In genomic region chr10:89946106-89946505, GRCh38 we compare ENCODE assay signal across 17 cellular contexts.
DNase-seq lines count a peak whose midpoint lies in the region; ATAC-seq and TF ChIP-seq lines count a peak whose summit lies in the region.
"Had no signal": no experiment of that assay in that cellular context is flagged by ENCODE, and none has a peak within 500 bp of the region (broad histone marks: within the 10 kb centered on the region; RNA-seq: fewer than 3 reads in every experiment).

No MANE protein-coding gene starts in this region.

- TF ChIP-seq CTCF in PC-3 (conservative IDR thresholded peaks at IDR 0.05; ENCODE audit: low read depth, low read length) (no peak), fibroblast of mammary gland (conservative IDR thresholded peaks at IDR 0.05; ENCODE audit: control insufficient read depth, insufficient read depth, low read depth, low read length) (no peak)

- no peaks in the 10 kb centered on the region for H3K27me3 ChIP-seq in PC-3 (ENCODE audit: low read length)

- no peaks in the 10 kb centered on the region for H3K4me1 ChIP-seq in PC-3 (ENCODE audit: insufficient read depth, low read length)
- H3K4me1 ChIP-seq: Caco-2 had no signal

- H3K9ac ChIP-seq in PC-3 (ENCODE audit: low read length): no peak overlapping the region

- no peaks in the 10 kb centered on the region for H3F3A ChIP-seq in PC-3 (ENCODE audit: low read length, unreplicated experiment)

- DNase-seq in DMS53 (lab: John Stamatoyannopoulos, UW) (peak; percentile 7), DMS53 treated with DMSO at 0.1 percent for 48 hours (lab: John Stamatoyannopoulos, UW; ENCODE audit: unreplicated experiment) (no peak), PC-3 (no peak), fibroblast of mammary gland (ENCODE audit: low read depth) (peak; percentile 9), smooth muscle cell of the brain vasculature (ENCODE audit: low read depth, low spot score) (peak; percentile 6), NCI-H1048 (lab: John Stamatoyannopoulos, UW) (no peak)
- DNase-seq in activated CD4-positive, CD25-positive, alpha-beta regulatory T cell treated with anti-CD3 and anti-CD28 coated beads, Interleukin-2, amount 50 U/mL, for 72 hours: no peak
- no peak for DNase-seq in stimulated activated naive CD8-positive, alpha-beta T cell treated with anti-CD3 and anti-CD28 coated beads, Interleukin-15, Interleukin-2, amounts not matched to agents 100 U/mL and 50 U/mL, for 24 hours
- DNase-seq: activated CD4-positive, alpha-beta T cell treated with anti-CD3 and anti-CD28 coated beads for 48 hours; activated T-cell treated with anti-CD3 and anti-CD28 coated beads for 4 hours; Caco-2; central memory CD4-positive, alpha-beta T cell; NCI-H2107; NCI-H774; nucleus accumbens had no signal

- POLR2A ChIA-PET in PC-3 (lab: Charles Lee; ENCODE audit: unreplicated experiment): no interaction called here

- 0 out of 2 replicates have a peak overlapping the region, but pooled peaks have one; percentile 10 for H3K4me2 ChIP-seq in PC-3 (ENCODE audit: low read length)

- no peak overlapping the region for H3K27ac ChIP-seq in PC-3 (ENCODE audit: low read length)
- H3K27ac ChIP-seq: 22Rv1 had no signal

- H3K4me3 ChIP-seq in PC-3 (ENCODE audit: low read length) (no peak overlapping the region), fibroblast of mammary gland (ENCODE audit: control insufficient read depth, low read depth, low read length) (no peak overlapping the region)

- H2AFZ ChIP-seq in PC-3 (ENCODE audit: low read length): peak overlapping the region; percentile 17; the same call in 1 of the 2 replicates

- intact Hi-C loops in PC-3 (cut with micrococcal nuclease): no loop called here

- no peaks in the 10 kb centered on the region for H3K79me2 ChIP-seq in PC-3 (ENCODE audit: low read length)

- no peaks in the 10 kb centered on the region for H3K9me3 ChIP-seq in PC-3 (ENCODE audit: low read length)
- H3K9me3 ChIP-seq: Caco-2 had no signal

- H3K9me2 ChIP-seq in PC-3 (replicated peaks; ENCODE audit: low read length): no peaks in the 10 kb centered on the region

- CTCF ChIA-PET in PC-3 (lab: Charles Lee): no interaction called here

- no peaks in the 10 kb centered on the region for H3K36me3 ChIP-seq in PC-3 (ENCODE audit: low read depth, low read length)

- no peak for ATAC-seq in PC-3
- ATAC-seq in stimulated activated naive CD8-positive, alpha-beta T cell treated with anti-CD3 and anti-CD28 coated beads, Interleukin-15, Interleukin-2, amounts not matched to agents 100 U/mL and 50 U/mL, for 24 hours: no peak
- ATAC-seq: activated naive CD4-positive, alpha-beta T cell treated with anti-CD3 and anti-CD28 coated beads, Interleukin-2, amount 50 U/mL, for 72 hours had no signal

- BruUV-seq in PC-3 (replicated peaks; lab: Mats Ljungman, UMichigan): no TSS peak

- H4K20me1 ChIP-seq in PC-3 (ENCODE audit: low read length): no peaks in the 10 kb centered on the region

Comparison
In these comparisons a context has a peak if more than half of its experiments do, and no peak if none do; other contexts are left out.
1. DNase-seq: peak in DMS53 (single experiment), fibroblast of mammary gland (single experiment) and smooth muscle cell of the brain vasculature (single experiment); none in DMS53 treated with DMSO at 0.1 percent for 48 hours (single experiment), PC-3 (single experiment), NCI-H1048 (single experiment), activated CD4-positive, CD25-positive, alpha-beta regulatory T cell treated with anti-CD3 and anti-CD28 coated beads, Interleukin-2, amount 50 U/mL, for 72 hours (single experiment) and stimulated activated naive CD8-positive, alpha-beta T cell treated with anti-CD3 and anti-CD28 coated beads, Interleukin-15, Interleukin-2, amounts not matched to agents 100 U/mL and 50 U/mL, for 24 hours (single experiment).